Comparison of ENCODE assay signal across 1 cellular context in the genomic region with DNA sequence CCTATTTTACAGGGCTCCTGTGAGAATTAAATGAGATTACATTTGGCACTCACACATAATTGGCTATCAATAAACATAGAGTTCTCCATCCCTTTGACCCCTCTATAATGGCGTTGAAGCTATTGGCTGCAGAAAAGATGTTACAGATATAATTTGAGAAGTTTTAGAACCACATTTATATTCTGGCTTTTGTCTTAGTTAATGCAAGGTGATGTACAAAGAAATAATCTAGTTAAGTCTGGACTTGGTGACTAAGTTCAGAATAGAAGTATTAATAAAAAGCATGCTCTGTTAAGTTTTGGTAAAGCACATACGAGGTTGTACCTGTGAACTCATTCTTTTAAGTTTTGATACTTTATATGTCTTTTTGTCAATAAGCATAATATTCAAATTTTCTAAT.
TF ChIP-seq lines count a peak whose summit lies in the region.

No MANE protein-coding gene starts in this region.

TF ChIP-seq in SK-N-SH, 30 proteins besides CTCF, POLR2A, EP300 and RAD21 (continued from another document):
- TF ChIP-seq, protein P1, sequence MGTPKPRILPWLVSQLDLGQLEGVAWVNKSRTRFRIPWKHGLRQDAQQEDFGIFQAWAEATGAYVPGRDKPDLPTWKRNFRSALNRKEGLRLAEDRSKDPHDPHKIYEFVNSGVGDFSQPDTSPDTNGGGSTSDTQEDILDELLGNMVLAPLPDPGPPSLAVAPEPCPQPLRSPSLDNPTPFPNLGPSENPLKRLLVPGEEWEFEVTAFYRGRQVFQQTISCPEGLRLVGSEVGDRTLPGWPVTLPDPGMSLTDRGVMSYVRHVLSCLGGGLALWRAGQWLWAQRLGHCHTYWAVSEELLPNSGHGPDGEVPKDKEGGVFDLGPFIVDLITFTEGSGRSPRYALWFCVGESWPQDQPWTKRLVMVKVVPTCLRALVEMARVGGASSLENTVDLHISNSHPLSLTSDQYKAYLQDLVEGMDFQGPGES (IDR thresholded peaks at IDR 0.05; ENCODE audit: low read depth, low read length), result no peak
- TF ChIP-seq, protein P2, sequence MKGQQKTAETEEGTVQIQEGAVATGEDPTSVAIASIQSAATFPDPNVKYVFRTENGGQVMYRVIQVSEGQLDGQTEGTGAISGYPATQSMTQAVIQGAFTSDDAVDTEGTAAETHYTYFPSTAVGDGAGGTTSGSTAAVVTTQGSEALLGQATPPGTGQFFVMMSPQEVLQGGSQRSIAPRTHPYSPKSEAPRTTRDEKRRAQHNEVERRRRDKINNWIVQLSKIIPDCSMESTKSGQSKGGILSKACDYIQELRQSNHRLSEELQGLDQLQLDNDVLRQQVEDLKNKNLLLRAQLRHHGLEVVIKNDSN (IDR thresholded peaks at IDR 0.05; ENCODE audit: borderline replicate concordance, low read depth), result no peak
- no peak for TF ChIP-seq RXRA (IDR thresholded peaks at IDR 0.05; ENCODE audit: borderline replicate concordance, low read depth)
- TF ChIP-seq SIN3A (IDR thresholded peaks at IDR 0.05; ENCODE audit: borderline replicate concordance, low read depth, low read length), result no peak
- no peak for TF ChIP-seq JUND (IDR thresholded peaks at IDR 0.05)
- no peak for TF ChIP-seq RCOR1 (IDR thresholded peaks at IDR 0.05; ENCODE audit: low read length)
- TF ChIP-seq, protein P3, sequence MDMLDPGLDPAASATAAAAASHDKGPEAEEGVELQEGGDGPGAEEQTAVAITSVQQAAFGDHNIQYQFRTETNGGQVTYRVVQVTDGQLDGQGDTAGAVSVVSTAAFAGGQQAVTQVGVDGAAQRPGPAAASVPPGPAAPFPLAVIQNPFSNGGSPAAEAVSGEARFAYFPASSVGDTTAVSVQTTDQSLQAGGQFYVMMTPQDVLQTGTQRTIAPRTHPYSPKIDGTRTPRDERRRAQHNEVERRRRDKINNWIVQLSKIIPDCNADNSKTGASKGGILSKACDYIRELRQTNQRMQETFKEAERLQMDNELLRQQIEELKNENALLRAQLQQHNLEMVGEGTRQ (IDR thresholded peaks at IDR 0.05; ENCODE audit: borderline replicate concordance, low read depth, low read length), result no peak
- no peak for TF ChIP-seq GATA2 (CRISPR knock-in tag; IDR thresholded peaks at IDR 0.05)
- no peak for TF ChIP-seq MEF2A (IDR thresholded peaks at IDR 0.05; ENCODE audit: borderline replicate concordance, low read depth)
- TF ChIP-seq RFX5 (IDR thresholded peaks at IDR 0.05; ENCODE audit: low read length), result no peak
- TF ChIP-seq TEAD4 (IDR thresholded peaks at IDR 0.05; ENCODE audit: borderline replicate concordance, insufficient read depth), result no peak
